8 cellular contexts compared by ENCODE assay signal in the genomic region with DNA sequence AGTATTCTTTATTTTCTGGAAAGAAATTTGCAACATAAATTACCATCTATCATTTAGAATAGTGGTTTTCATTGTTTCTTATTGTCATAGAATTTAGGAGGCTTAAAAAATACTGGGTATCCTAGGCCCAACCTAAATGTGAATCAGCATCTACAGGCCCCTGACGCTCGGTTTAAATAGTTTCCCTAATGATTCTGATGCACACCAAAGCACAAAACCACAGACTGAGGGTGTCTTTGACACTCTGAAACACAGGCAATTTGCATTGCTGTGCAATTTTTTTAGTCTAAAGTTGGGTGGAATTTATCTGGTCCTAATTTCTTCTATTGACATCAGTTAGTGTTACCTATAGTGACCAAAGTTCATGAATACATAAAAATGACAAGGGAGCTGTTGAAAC.
"Had no signal": no experiment of that assay in that cellular context is flagged by ENCODE, and none has a peak within 500 bp of the region (broad histone marks: within the 10 kb centered on the region; RNA-seq: fewer than 3 reads in every experiment).

No MANE protein-coding gene starts in this region.

- H3K4me3 ChIP-seq: GM23248, HAP-1, K562 had no signal

- H3K27ac ChIP-seq: GM23248 had no signal

- H3K9ac ChIP-seq: GM23248 had no signal

- H2AFZ ChIP-seq: GM23248 had no signal

- DNase-seq: GM23248, GOT3, H7, HFFc6, IMR-90 had no signal

- ATAC-seq: HCT116, K562 had no signal

- H3K4me1 ChIP-seq: HAP-1 had no signal

- H3K9me3 ChIP-seq: HAP-1 had no signal

- H3K36me3 ChIP-seq: HAP-1 had no signal
